8 cellular contexts compared by ENCODE assay signal in the genomic region with DNA sequence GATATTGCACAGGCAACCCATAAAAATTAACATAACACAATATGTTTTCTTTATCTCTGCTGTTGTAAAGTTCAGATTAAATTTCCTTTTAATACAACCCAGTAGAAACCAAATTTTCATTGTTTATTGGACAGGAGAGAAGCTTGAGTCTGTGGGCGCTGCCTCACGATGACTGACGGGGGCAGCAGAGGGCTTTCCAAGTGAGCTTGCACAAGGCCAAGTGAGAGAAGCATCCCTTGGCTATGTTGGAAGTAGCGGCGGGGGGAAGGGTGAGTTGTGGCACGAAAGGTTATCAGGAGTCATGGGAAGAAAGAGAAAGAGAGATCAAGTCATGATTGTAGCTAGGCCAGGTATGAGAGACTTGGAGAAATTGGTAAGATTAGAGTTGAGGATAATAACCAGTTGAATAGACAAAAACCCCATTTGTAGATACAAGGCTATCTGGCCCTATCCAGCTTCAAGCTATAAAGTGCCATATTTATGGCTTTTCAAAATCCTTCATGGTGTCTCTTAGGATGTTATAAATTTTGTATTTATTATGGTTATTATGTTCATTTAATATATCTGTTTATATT.
DNase-seq lines count a peak whose midpoint lies in the region; ATAC-seq, FAIRE-seq and TF ChIP-seq lines count a peak whose summit lies in the region.

No MANE protein-coding gene starts in this region.

- DNase-seq in D721Med (ENCODE audit: insufficient read length, low spot score) (no peak), HK-2 (ENCODE audit: unreplicated experiment) (peak; percentile 62), RWPE2 (ENCODE audit: low spot score) (peak; percentile 41), epithelial cell of proximal tubule (ENCODE audit: low read depth) (peak; percentile 36), myocyte (ENCODE audit: low read depth) (peak; percentile 2), mesenteric fat pad (ENCODE audit: low spot score) (no peak)
- DNase-seq in activated T-helper 1 cell treated with anti-CD3 and anti-CD28 coated beads, Interleukin-12 subunit alpha, Interleukin-12 subunit beta, Interleukin-2, Interleukin-4 antibody, amounts not matched to agents 30 ng/mL and 10 ng/mL and 1 ng/mL, durations not matched to agents 14 hours and 24 hours and 36 hours (ENCODE audit: low spot score), result no peak

- H3K4me1 Mint-ChIP-seq in activated T-helper 1 cell treated with anti-CD3 and anti-CD28 coated beads, Interleukin-12 subunit alpha, Interleukin-12 subunit beta, Interleukin-2, Interleukin-4 antibody, amounts not matched to agents 30 ng/mL and 10 ng/mL and 1 ng/mL, durations not matched to agents 14 hours and 24 hours and 36 hours (ENCODE audit: low read depth), result no peaks in the 10 kb centered on the region

- H3K4me1 ChIP-seq in RWPE2 (ENCODE audit: insufficient read depth, poor library complexity, severe bottlenecking), result no peaks in the 10 kb centered on the region

- H3K9me3 ChIP-seq in RWPE2 (ENCODE audit: severe bottlenecking), result no peaks in the 10 kb centered on the region

- no peak overlapping the region for H3K4me3 Mint-ChIP-seq in activated T-helper 1 cell treated with anti-CD3 and anti-CD28 coated beads, Interleukin-12 subunit alpha, Interleukin-12 subunit beta, Interleukin-2, Interleukin-4 antibody, amounts not matched to agents 30 ng/mL and 10 ng/mL and 1 ng/mL, durations not matched to agents 14 hours and 24 hours and 36 hours

- H3K9me3 Mint-ChIP-seq in activated T-helper 1 cell treated with anti-CD3 and anti-CD28 coated beads, Interleukin-12 subunit alpha, Interleukin-12 subunit beta, Interleukin-2, Interleukin-4 antibody, amounts not matched to agents 30 ng/mL and 10 ng/mL and 1 ng/mL, durations not matched to agents 14 hours and 24 hours and 36 hours, result peaks cover 5% of the 10 kb centered on the region

- FAIRE-seq in D721Med (lab: Jason Lieb, UNC), result peak; percentile 6

- intact Hi-C loops in activated T-helper 1 cell treated with anti-CD3 and anti-CD28 coated beads, Interleukin-12 subunit alpha, Interleukin-12 subunit beta, Interleukin-2, Interleukin-4 antibody, amounts not matched to agents 30 ng/mL and 10 ng/mL and 1 ng/mL, durations not matched to agents 14 hours and 24 hours and 36 hours (cut with micrococcal nuclease), result no loop called here

- H3K36me3 Mint-ChIP-seq in activated T-helper 1 cell treated with anti-CD3 and anti-CD28 coated beads, Interleukin-12 subunit alpha, Interleukin-12 subunit beta, Interleukin-2, Interleukin-4 antibody, amounts not matched to agents 30 ng/mL and 10 ng/mL and 1 ng/mL, durations not matched to agents 14 hours and 24 hours and 36 hours (ENCODE audit: low read depth), result no peaks in the 10 kb centered on the region

- H3K27ac Mint-ChIP-seq in activated T-helper 1 cell treated with anti-CD3 and anti-CD28 coated beads, Interleukin-12 subunit alpha, Interleukin-12 subunit beta, Interleukin-2, Interleukin-4 antibody, amounts not matched to agents 30 ng/mL and 10 ng/mL and 1 ng/mL, durations not matched to agents 14 hours and 24 hours and 36 hours, result no peak overlapping the region

- H3K27ac ChIP-seq in RWPE2 (ENCODE audit: poor library complexity, severe bottlenecking), result no peak overlapping the region

- no peaks in the 10 kb centered on the region for H3K36me3 ChIP-seq in RWPE2 (ENCODE audit: low read depth)

- H3K27me3 ChIP-seq in RWPE2 (ENCODE audit: insufficient read depth, poor library complexity, severe bottlenecking), result peaks cover 8% of the 10 kb centered on the region

- peak; percentile 85 for TF ChIP-seq CTCF in D721Med (IDR thresholded peaks at IDR 0.05; ENCODE audit: insufficient read depth, missing control alignments)
- TF ChIP-seq CTCF in RWPE2 (IDR thresholded peaks at IDR 0.05; ENCODE audit: poor library complexity, severe bottlenecking), result peak; percentile 83
- peak; percentile 99 for TF ChIP-seq CTCF in epithelial cell of proximal tubule (conservative IDR thresholded peaks at IDR 0.05; ENCODE audit: low read depth, low read length)

- ATAC-seq in GM19324 (IDR thresholded peaks at IDR 0.05; ENCODE audit: low FRiP score, unreplicated experiment) (peak; percentile 62), RWPE2 (ENCODE audit: low read depth) (peak; percentile 86)

- H3K27me3 Mint-ChIP-seq in activated T-helper 1 cell treated with anti-CD3 and anti-CD28 coated beads, Interleukin-12 subunit alpha, Interleukin-12 subunit beta, Interleukin-2, Interleukin-4 antibody, amounts not matched to agents 30 ng/mL and 10 ng/mL and 1 ng/mL, durations not matched to agents 14 hours and 24 hours and 36 hours (ENCODE audit: insufficient read depth), result no peaks in the 10 kb centered on the region

- H3K4me3 ChIP-seq in RWPE2 (ENCODE audit: severe bottlenecking) (no peak overlapping the region), epithelial cell of proximal tubule (ENCODE audit: low read depth, low read length) (no peak overlapping the region)

Comparison
In these comparisons a context has a peak if more than half of its experiments do, and no peak if none do; other contexts are left out.
1. DNase-seq: peak in HK-2 (single experiment), RWPE2 (single experiment), epithelial cell of proximal tubule (single experiment) and myocyte (single experiment); none in D721Med (single experiment), activated T-helper 1 cell treated with anti-CD3 and anti-CD28 coated beads, Interleukin-12 subunit alpha, Interleukin-12 subunit beta, Interleukin-2, Interleukin-4 antibody, amounts not matched to agents 30 ng/mL and 10 ng/mL and 1 ng/mL, durations not matched to agents 14 hours and 24 hours and 36 hours (single experiment) and mesenteric fat pad (single experiment).
2. Peak in every context shown above with its lines, with median percentiles within 50 percentile points of each other: CTCF ChIP-seq.